ENCODE assay signal across 8 cellular contexts in genomic region chr1:205449750-205450443, GRCh38. TPM values are rescaled to one million over a fixed set of nuclear protein-coding genes. Genes with fewer than 3 reads are reported as not detected.
A peak's percentile ranks its signal among the peaks of the same experiment; 100 is the strongest.
DNase-seq lines count a peak whose midpoint lies in the region; ATAC-seq and TF ChIP-seq lines count a peak whose summit lies in the region.

No MANE protein-coding gene starts in this region.

- no peaks in the 10 kb centered on the region for H3K4me1 Mint-ChIP-seq in natural killer cell treated with Interleukin-12 subunit alpha and Interleukin-12 subunit beta and Interleukin-15 and Interleukin-18, amount 100 ng/mL, for 72 hours (ENCODE audit: low read depth in 2 of 2)
- no peaks in the 10 kb centered on the region for H3K4me1 Mint-ChIP-seq in natural killer cell
- peaks cover 4% of the 10 kb centered on the region for H3K4me1 Mint-ChIP-seq in activated CD4-positive, alpha-beta T cell treated with anti-CD3 and anti-CD28 coated beads, Interleukin-2, amount 10 ng/mL, durations not matched to agents 24 days and 14 days

- H3K9me3 ChIP-seq in iPS DF 6.9 (ENCODE audit: control insufficient read depth, insufficient read depth, low read length) = no peaks in the 10 kb centered on the region

- DNase-seq in natural killer cell treated with Interleukin-12 subunit alpha and Interleukin-12 subunit beta and Interleukin-15 and Interleukin-18, amount 100 ng/mL, for 72 hours (ENCODE audit: low spot score) = no peak
- DNase-seq in natural killer cell (no peak), iPS DF 6.9 (ENCODE audit: low read depth, low spot score) (no peak)
- peak; percentile 74 for DNase-seq in activated CD4-positive, alpha-beta T cell treated with anti-CD3 and anti-CD28 coated beads, Interleukin-2, amount 10 ng/mL, durations not matched to agents 24 days and 14 days
- peak; percentile 40 for DNase-seq in stimulated activated naive CD8-positive, alpha-beta T cell treated with anti-CD3 and anti-CD28 coated beads, Interleukin-15, Interleukin-2, amounts not matched to agents 100 U/mL and 50 U/mL, for 24 hours

- H3K36me3 ChIP-seq in iPS DF 6.9 (ENCODE audit: control insufficient read depth, insufficient read depth, low read length) = no peaks in the 10 kb centered on the region

- no peak overlapping the region for H3K27ac ChIP-seq in iPS DF 6.9 (ENCODE audit: low read length)

- peaks cover 50% of the 10 kb centered on the region for H3K4me1 ChIP-seq in iPS DF 6.9 (ENCODE audit: control insufficient read depth, insufficient read depth, low read length)

- H3K27me3 Mint-ChIP-seq in natural killer cell treated with Interleukin-12 subunit alpha and Interleukin-12 subunit beta and Interleukin-15 and Interleukin-18, amount 100 ng/mL, for 72 hours = peaks cover 22 to 35% of the 10 kb centered on the region in 2 donors
- H3K27me3 Mint-ChIP-seq in natural killer cell (ENCODE audit: low read depth in 2 of 2) = peaks cover 23 to 33% of the 10 kb centered on the region in 2 donors
- peaks cover 37% of the 10 kb centered on the region for H3K27me3 Mint-ChIP-seq in activated CD4-positive, alpha-beta T cell treated with anti-CD3 and anti-CD28 coated beads, Interleukin-2, amount 10 ng/mL, durations not matched to agents 24 days and 14 days

- no peaks in the 10 kb centered on the region for H3K9me3 Mint-ChIP-seq in natural killer cell treated with Interleukin-12 subunit alpha and Interleukin-12 subunit beta and Interleukin-15 and Interleukin-18, amount 100 ng/mL, for 72 hours
- no peaks in the 10 kb centered on the region for H3K9me3 Mint-ChIP-seq in natural killer cell
- H3K9me3 Mint-ChIP-seq in activated CD4-positive, alpha-beta T cell treated with anti-CD3 and anti-CD28 coated beads, Interleukin-2, amount 10 ng/mL, durations not matched to agents 24 days and 14 days = no peaks in the 10 kb centered on the region

- WGBS in iPS DF 6.9 (ENCODE audit: insufficient coverage, insufficient read length) = no CpG with 5 or more reads among the region's 18 CpGs

- no peaks in the 10 kb centered on the region for H3K36me3 Mint-ChIP-seq in natural killer cell treated with Interleukin-12 subunit alpha and Interleukin-12 subunit beta and Interleukin-15 and Interleukin-18, amount 100 ng/mL, for 72 hours
- H3K36me3 Mint-ChIP-seq in natural killer cell = no peaks in the 10 kb centered on the region
- H3K36me3 Mint-ChIP-seq in activated CD4-positive, alpha-beta T cell treated with anti-CD3 and anti-CD28 coated beads, Interleukin-2, amount 10 ng/mL, durations not matched to agents 24 days and 14 days (ENCODE audit: low read depth) = no peaks in the 10 kb centered on the region

- H3K4me3 ChIP-seq in iPS DF 6.9 (ENCODE audit: low read length) = peak overlapping the region; percentile 1; the same call in 1 of the 2 replicates

- intact Hi-C loops in natural killer cell (cut with micrococcal nuclease) = no loop called here
- intact Hi-C loops in activated CD4-positive, alpha-beta T cell treated with anti-CD3 and anti-CD28 coated beads, Interleukin-2, amount 10 ng/mL, durations not matched to agents 24 days and 14 days (cut with micrococcal nuclease) = no loop called here

- H3K27me3 ChIP-seq in iPS DF 6.9 (ENCODE audit: control insufficient read depth, insufficient read depth, low read length) = no peaks in the 10 kb centered on the region

- ATAC-seq in natural killer cell treated with Interleukin-12 subunit alpha and Interleukin-12 subunit beta and Interleukin-15 and Interleukin-18, amount 100 ng/mL, for 72 hours = peak; percentile 71 to 83
- ATAC-seq in natural killer cell (no peak), GM19035 (IDR thresholded peaks at IDR 0.05; ENCODE audit: unreplicated experiment) (no peak), HG02973 (IDR thresholded peaks at IDR 0.05; ENCODE audit: unreplicated experiment) (no peak), HG03135 (IDR thresholded peaks at IDR 0.05; ENCODE audit: unreplicated experiment) (no peak)
- peak; percentile 55 for ATAC-seq in stimulated activated naive CD8-positive, alpha-beta T cell treated with anti-CD3 and anti-CD28 coated beads, Interleukin-15, Interleukin-2, amounts not matched to agents 100 U/mL and 50 U/mL, for 24 hours

- H3K27ac Mint-ChIP-seq in natural killer cell treated with Interleukin-12 subunit alpha and Interleukin-12 subunit beta and Interleukin-15 and Interleukin-18, amount 100 ng/mL, for 72 hours = peak overlapping the region; percentile 48 to 72
- H3K27ac Mint-ChIP-seq in natural killer cell = no peak overlapping the region
- H3K27ac Mint-ChIP-seq in activated CD4-positive, alpha-beta T cell treated with anti-CD3 and anti-CD28 coated beads, Interleukin-2, amount 10 ng/mL, durations not matched to agents 24 days and 14 days = peak overlapping the region; percentile 81

- TF ChIP-seq CTCF in natural killer cell (IDR thresholded peaks at IDR 0.05) = no peak

- peak overlapping the region; percentile 12 for H3K4me3 Mint-ChIP-seq in natural killer cell treated with Interleukin-12 subunit alpha and Interleukin-12 subunit beta and Interleukin-15 and Interleukin-18, amount 100 ng/mL, for 72 hours
- no peak overlapping the region for H3K4me3 Mint-ChIP-seq in natural killer cell
- H3K4me3 Mint-ChIP-seq in activated CD4-positive, alpha-beta T cell treated with anti-CD3 and anti-CD28 coated beads, Interleukin-2, amount 10 ng/mL, durations not matched to agents 24 days and 14 days = peak overlapping the region; percentile 64

RNA-seq across cellular contexts. Expression of gene BLACAT1, which starts 5.9 kb away (rescaled TPM):
- total RNA-seq in natural killer cell treated with Interleukin-12 subunit alpha and Interleukin-12 subunit beta and Interleukin-15 and Interleukin-18, amount 100 ng/mL, for 72 hours = not detected
- total RNA-seq in natural killer cell = under 1 TPM in 2 of 3 donors, not detected in 1; 0.09 to 0.13 TPM
- 0.16 and 0.17 TPM in 2 replicates for total RNA-seq in activated CD4-positive, alpha-beta T cell treated with anti-CD3 and anti-CD28 coated beads, Interleukin-2, amount 10 ng/mL, durations not matched to agents 24 days and 14 days

RNA-seq across cellular contexts. Expression of gene LEMD1, which starts 28.0 kb away (rescaled TPM):
- not detected for total RNA-seq in natural killer cell treated with Interleukin-12 subunit alpha and Interleukin-12 subunit beta and Interleukin-15 and Interleukin-18, amount 100 ng/mL, for 72 hours
- not detected for total RNA-seq in natural killer cell
- total RNA-seq in activated CD4-positive, alpha-beta T cell treated with anti-CD3 and anti-CD28 coated beads, Interleukin-2, amount 10 ng/mL, durations not matched to agents 24 days and 14 days = 0.47 TPM in 1 of 2 replicates, not detected in the other

RNA-seq across cellular contexts. Expression of gene CDK18, which starts 54.6 kb away (rescaled TPM):
- under 1 TPM; 0.28 to 0.71 TPM for total RNA-seq in natural killer cell treated with Interleukin-12 subunit alpha and Interleukin-12 subunit beta and Interleukin-15 and Interleukin-18, amount 100 ng/mL, for 72 hours
- 1 to 10 TPM; 1.9 to 5.3 (median 4.0) TPM for total RNA-seq in natural killer cell
- total RNA-seq in activated CD4-positive, alpha-beta T cell treated with anti-CD3 and anti-CD28 coated beads, Interleukin-2, amount 10 ng/mL, durations not matched to agents 24 days and 14 days = 0.23 and 1.2 TPM in 2 replicates

Comparison
In these comparisons a context has a peak if more than half of its experiments do, and no peak if none do; other contexts are left out.
1. ATAC-seq: peak in natural killer cell treated with Interleukin-12 subunit alpha and Interleukin-12 subunit beta and Interleukin-15 and Interleukin-18, amount 100 ng/mL, for 72 hours (2 of 2) and stimulated activated naive CD8-positive, alpha-beta T cell treated with anti-CD3 and anti-CD28 coated beads, Interleukin-15, Interleukin-2, amounts not matched to agents 100 U/mL and 50 U/mL, for 24 hours (single experiment); none in natural killer cell (0 of 3), GM19035 (single experiment), HG02973 (single experiment) and HG03135 (single experiment).
2. H3K27ac Mint-ChIP-seq: peak in natural killer cell treated with Interleukin-12 subunit alpha and Interleukin-12 subunit beta and Interleukin-15 and Interleukin-18, amount 100 ng/mL, for 72 hours (2 of 2) and activated CD4-positive, alpha-beta T cell treated with anti-CD3 and anti-CD28 coated beads, Interleukin-2, amount 10 ng/mL, durations not matched to agents 24 days and 14 days (single experiment); none in natural killer cell (0 of 2).
3. DNase-seq: peak in activated CD4-positive, alpha-beta T cell treated with anti-CD3 and anti-CD28 coated beads, Interleukin-2, amount 10 ng/mL, durations not matched to agents 24 days and 14 days (single experiment) and stimulated activated naive CD8-positive, alpha-beta T cell treated with anti-CD3 and anti-CD28 coated beads, Interleukin-15, Interleukin-2, amounts not matched to agents 100 U/mL and 50 U/mL, for 24 hours (single experiment); none in natural killer cell treated with Interleukin-12 subunit alpha and Interleukin-12 subunit beta and Interleukin-15 and Interleukin-18, amount 100 ng/mL, for 72 hours (single experiment), natural killer cell (single experiment) and iPS DF 6.9 (single experiment).